ENCODE assay signal across 22 cellular contexts in genomic region chr20:58160451-58161051, GRCh38.
DNase-seq lines count a peak whose midpoint lies in the region; ATAC-seq and TF ChIP-seq lines count a peak whose summit lies in the region.
"Had no signal": no experiment of that assay in that cellular context is flagged by ENCODE, and none has a peak within 500 bp of the region (broad histone marks: within the 10 kb centered on the region; RNA-seq: fewer than 3 reads in every experiment).

No MANE protein-coding gene starts in this region.

- H3K36me3 ChIP-seq in skeletal muscle satellite cell (ENCODE audit: insufficient read depth, low read length) = no peaks in the 10 kb centered on the region
- H3K36me3 ChIP-seq: BLaER1 treated with 17β-estradiol and CSF1 and Interleukin-3, amounts not matched to agents 10 nM and 100 nM; colonic mucosa; left lung had no signal

- H3K4me1 ChIP-seq in skeletal muscle satellite cell (ENCODE audit: control insufficient read depth, insufficient read depth, low read length) = peaks cover 18% of the 10 kb centered on the region
- H3K4me1 ChIP-seq: colonic mucosa, left lung, psoas muscle had no signal

- TF ChIP-seq CTCF in foreskin fibroblast (IDR thresholded peaks at IDR 0.05; ENCODE audit: low read depth, low read length) (no peak), GM10266 (IDR thresholded peaks at IDR 0.05; ENCODE audit: control insufficient read depth, insufficient read depth, low read depth, missing control alignments) (no peak)

- H3K9ac ChIP-seq in skeletal muscle satellite cell (ENCODE audit: low read depth, low read length) = peak overlapping the region; percentile 57
- H3K9ac ChIP-seq: BLaER1 treated with 17β-estradiol and CSF1 and Interleukin-3, amounts not matched to agents 10 nM and 100 nM had no signal

- ATAC-seq in GM19035 (IDR thresholded peaks at IDR 0.05; ENCODE audit: unreplicated experiment) (no peak), HG03039 (IDR thresholded peaks at IDR 0.05; ENCODE audit: unreplicated experiment) (no peak)
- ATAC-seq: activated CD8-positive, alpha-beta T cell treated with anti-CD3 and anti-CD28 coated beads for 36 hours; left lung had no signal

- peak; percentile 45 for DNase-seq in GM04503 (ENCODE audit: low read depth)
- peak; percentile 42 for DNase-seq in amniotic epithelial cell (ENCODE audit: low read depth)
- DNase-seq in foreskin fibroblast = peak; percentile 77 to 83
- no peak for DNase-seq in foreskin melanocyte
- no peak for DNase-seq in GM10266 (ENCODE audit: extremely low spot score)
- DNase-seq: activated CD8-positive, alpha-beta T cell treated with anti-CD3 and anti-CD28 coated beads for 36 hours; amniotic stem cell; colonic mucosa; DMS 273 treated with DMSO at 0.1 percent for 48 hours; erythroblast; left lung; MM.1S; naive B cell; NCI-H2081 treated with DMSO at 0.1 percent for 48 hours; NCI-H69; OCI-M1; SW 1271 had no signal

- H3K4me3 ChIP-seq in foreskin fibroblast (ENCODE audit: low read depth in 1 of 2, low read length in 2 of 2) (no peak overlapping the region), skeletal muscle satellite cell (ENCODE audit: low read length) (no peak overlapping the region)
- H3K4me3 ChIP-seq: BLaER1 treated with 17β-estradiol and CSF1 and Interleukin-3, amounts not matched to agents 10 nM and 100 nM; colonic mucosa; left lung; psoas muscle had no signal

- H3K9me3 ChIP-seq in skeletal muscle satellite cell (replicated peaks; ENCODE audit: low read length) = no peaks in the 10 kb centered on the region
- H3K9me3 ChIP-seq: BLaER1 treated with 17β-estradiol and CSF1 and Interleukin-3, amounts not matched to agents 10 nM and 100 nM; colonic mucosa; left lung; psoas muscle had no signal

- H3K4me2 ChIP-seq in skeletal muscle satellite cell (ENCODE audit: low read length) = peak overlapping the region; percentile 32
- H3K4me2 ChIP-seq: BLaER1 treated with 17β-estradiol and CSF1 and Interleukin-3, amounts not matched to agents 10 nM and 100 nM had no signal

- H3K27me3 ChIP-seq in skeletal muscle satellite cell (ENCODE audit: control insufficient read depth, insufficient read depth, low read length) = peaks cover 2% of the 10 kb centered on the region
- H3K27me3 ChIP-seq: BLaER1 treated with 17β-estradiol and CSF1 and Interleukin-3, amounts not matched to agents 10 nM and 100 nM; colonic mucosa had no signal

Comparison
In these comparisons a context has a peak if more than half of its experiments do, and no peak if none do; other contexts are left out.
1. DNase-seq: peak in GM04503 (single experiment), amniotic epithelial cell (single experiment) and foreskin fibroblast (2 of 2); none in foreskin melanocyte (single experiment) and GM10266 (single experiment).